1 cellular context compared by ENCODE assay signal in the genomic region with DNA sequence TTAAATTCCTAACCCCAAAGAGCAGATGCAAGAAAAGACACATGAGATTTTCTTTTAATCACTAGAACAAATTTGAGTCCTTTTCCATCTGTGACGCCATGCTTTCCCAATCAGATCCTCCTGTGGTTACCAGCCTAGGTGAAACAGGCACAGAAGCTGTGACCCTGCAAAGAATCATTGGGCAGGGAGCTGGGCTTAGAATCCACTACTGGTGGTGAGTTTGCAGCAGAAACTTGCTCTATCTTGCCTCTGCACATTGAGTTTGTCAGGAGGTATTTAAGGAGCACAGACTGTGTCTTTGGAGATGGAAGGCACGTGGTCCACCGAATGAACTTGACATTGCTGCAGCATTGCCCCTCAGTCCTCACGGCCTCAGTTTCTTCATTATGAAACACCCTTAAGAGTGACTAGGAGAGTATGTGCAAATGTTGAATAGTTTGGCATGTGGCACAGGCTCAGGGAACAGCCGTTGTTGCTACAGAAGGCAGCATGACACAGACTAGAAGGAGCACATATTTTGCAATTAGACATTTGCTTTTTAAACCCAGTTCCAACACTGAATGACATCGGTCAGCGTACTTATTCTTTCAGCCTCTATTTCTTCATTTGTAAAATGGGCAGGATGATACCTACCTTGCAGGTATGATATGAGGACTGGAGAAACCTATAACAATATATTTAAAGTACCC.
TF ChIP-seq lines count a peak whose summit lies in the region.

No MANE protein-coding gene starts in this region.

TF ChIP-seq in IMR-90, 13 proteins besides CTCF, POLR2A, EP300 and RAD21 (continued from another document):
- TF ChIP-seq, protein P1, sequence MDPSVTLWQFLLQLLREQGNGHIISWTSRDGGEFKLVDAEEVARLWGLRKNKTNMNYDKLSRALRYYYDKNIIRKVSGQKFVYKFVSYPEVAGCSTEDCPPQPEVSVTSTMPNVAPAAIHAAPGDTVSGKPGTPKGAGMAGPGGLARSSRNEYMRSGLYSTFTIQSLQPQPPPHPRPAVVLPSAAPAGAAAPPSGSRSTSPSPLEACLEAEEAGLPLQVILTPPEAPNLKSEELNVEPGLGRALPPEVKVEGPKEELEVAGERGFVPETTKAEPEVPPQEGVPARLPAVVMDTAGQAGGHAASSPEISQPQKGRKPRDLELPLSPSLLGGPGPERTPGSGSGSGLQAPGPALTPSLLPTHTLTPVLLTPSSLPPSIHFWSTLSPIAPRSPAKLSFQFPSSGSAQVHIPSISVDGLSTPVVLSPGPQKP (IDR thresholded peaks at IDR 0.05; ENCODE audit: borderline replicate concordance, low read depth, low read length), result no peak
- no peak for TF ChIP-seq NFE2L2 (IDR thresholded peaks at IDR 0.05; ENCODE audit: low read depth, low read length)
- no peak for TF ChIP-seq MAZ (IDR thresholded peaks at IDR 0.05; ENCODE audit: borderline replicate concordance, low read depth, low read length)
- no peak for TF ChIP-seq RFX5 (IDR thresholded peaks at IDR 0.05; ENCODE audit: low read depth, low read length)
- TF ChIP-seq BHLHE40 (IDR thresholded peaks at IDR 0.05; ENCODE audit: low read depth, low read length), result no peak
- no peak for TF ChIP-seq MXI1 (IDR thresholded peaks at IDR 0.05; ENCODE audit: borderline replicate concordance, low read depth, low read length)
- TF ChIP-seq RCOR1 (IDR thresholded peaks at IDR 0.05; ENCODE audit: insufficient replicate concordance, low read length), result no peak
- TF ChIP-seq SMC3 (IDR thresholded peaks at IDR 0.05; ENCODE audit: low read depth, low read length), result no peak
- no peak for TF ChIP-seq MAFK (IDR thresholded peaks at IDR 0.05; ENCODE audit: low read depth, low read length)
- TF ChIP-seq, protein P2, sequence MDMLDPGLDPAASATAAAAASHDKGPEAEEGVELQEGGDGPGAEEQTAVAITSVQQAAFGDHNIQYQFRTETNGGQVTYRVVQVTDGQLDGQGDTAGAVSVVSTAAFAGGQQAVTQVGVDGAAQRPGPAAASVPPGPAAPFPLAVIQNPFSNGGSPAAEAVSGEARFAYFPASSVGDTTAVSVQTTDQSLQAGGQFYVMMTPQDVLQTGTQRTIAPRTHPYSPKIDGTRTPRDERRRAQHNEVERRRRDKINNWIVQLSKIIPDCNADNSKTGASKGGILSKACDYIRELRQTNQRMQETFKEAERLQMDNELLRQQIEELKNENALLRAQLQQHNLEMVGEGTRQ (IDR thresholded peaks at IDR 0.05; ENCODE audit: low read depth, low read length), result no peak
- TF ChIP-seq CHD1 (IDR thresholded peaks at IDR 0.05; ENCODE audit: low read depth, low read length), result no peak
- no peak for TF ChIP-seq FOS (IDR thresholded peaks at IDR 0.05; ENCODE audit: low read depth, low read length)
